2 cellular contexts compared by ENCODE assay signal in the genomic region with DNA sequence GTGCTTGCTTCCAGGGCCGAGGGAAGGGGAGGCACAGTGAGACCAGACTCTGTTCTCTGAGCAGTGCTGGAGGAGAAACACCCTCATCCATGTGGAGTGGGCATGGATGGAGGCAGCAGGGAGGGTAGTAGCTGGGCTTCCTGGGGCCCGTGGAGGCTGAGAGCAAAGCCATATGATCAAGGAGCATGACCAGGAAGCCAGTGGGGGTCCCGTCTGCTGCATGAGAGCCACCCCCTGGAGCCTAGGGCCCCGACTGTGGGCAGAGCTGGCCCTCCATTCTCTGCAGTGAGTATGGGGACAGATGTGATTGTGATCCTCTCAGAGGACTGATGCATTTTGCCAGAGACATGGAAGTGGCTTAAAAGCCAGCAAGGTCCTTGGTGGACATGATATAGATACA.
TF ChIP-seq lines count a peak whose summit lies in the region.

No MANE protein-coding gene starts in this region.

TF ChIP-seq in A549, 52 proteins besides CTCF, POLR2A, EP300 and RAD21:
- TF ChIP-seq EHF (CRISPR knock-in tag; IDR thresholded peaks at IDR 0.05): no peak
- TF ChIP-seq EHMT2 (IDR thresholded peaks at IDR 0.05; ENCODE audit: low read depth): no peak
- no peak for TF ChIP-seq CEBPB (IDR thresholded peaks at IDR 0.05)
- TF ChIP-seq SMC3 (IDR thresholded peaks at IDR 0.05): no peak
- TF ChIP-seq, protein P1, sequence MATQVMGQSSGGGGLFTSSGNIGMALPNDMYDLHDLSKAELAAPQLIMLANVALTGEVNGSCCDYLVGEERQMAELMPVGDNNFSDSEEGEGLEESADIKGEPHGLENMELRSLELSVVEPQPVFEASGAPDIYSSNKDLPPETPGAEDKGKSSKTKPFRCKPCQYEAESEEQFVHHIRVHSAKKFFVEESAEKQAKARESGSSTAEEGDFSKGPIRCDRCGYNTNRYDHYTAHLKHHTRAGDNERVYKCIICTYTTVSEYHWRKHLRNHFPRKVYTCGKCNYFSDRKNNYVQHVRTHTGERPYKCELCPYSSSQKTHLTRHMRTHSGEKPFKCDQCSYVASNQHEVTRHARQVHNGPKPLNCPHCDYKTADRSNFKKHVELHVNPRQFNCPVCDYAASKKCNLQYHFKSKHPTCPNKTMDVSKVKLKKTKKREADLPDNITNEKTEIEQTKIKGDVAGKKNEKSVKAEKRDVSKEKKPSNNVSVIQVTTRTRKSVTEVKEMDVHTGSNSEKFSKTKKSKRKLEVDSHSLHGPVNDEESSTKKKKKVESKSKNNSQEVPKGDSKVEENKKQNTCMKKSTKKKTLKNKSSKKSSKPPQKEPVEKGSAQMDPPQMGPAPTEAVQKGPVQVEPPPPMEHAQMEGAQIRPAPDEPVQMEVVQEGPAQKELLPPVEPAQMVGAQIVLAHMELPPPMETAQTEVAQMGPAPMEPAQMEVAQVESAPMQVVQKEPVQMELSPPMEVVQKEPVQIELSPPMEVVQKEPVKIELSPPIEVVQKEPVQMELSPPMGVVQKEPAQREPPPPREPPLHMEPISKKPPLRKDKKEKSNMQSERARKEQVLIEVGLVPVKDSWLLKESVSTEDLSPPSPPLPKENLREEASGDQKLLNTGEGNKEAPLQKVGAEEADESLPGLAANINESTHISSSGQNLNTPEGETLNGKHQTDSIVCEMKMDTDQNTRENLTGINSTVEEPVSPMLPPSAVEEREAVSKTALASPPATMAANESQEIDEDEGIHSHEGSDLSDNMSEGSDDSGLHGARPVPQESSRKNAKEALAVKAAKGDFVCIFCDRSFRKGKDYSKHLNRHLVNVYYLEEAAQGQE (IDR thresholded peaks at IDR 0.05): no peak
TF ChIP-seq in A549: peak in this region for 0.

TF ChIP-seq in H1, 55 proteins besides CTCF, POLR2A, EP300 and RAD21:
- TF ChIP-seq POLR2AphosphoS5 (IDR thresholded peaks at IDR 0.05; ENCODE audit: low read depth, low read length) (no peak), NRF1 (IDR thresholded peaks at IDR 0.05; ENCODE audit: low read depth, low read length) (no peak), CHD2 (IDR thresholded peaks at IDR 0.05; ENCODE audit: low read length) (no peak), TAF7 (optimal IDR thresholded peaks at IDR 0.05; ENCODE audit: borderline replicate concordance, low read depth, low read length) (no peak), CEBPB (IDR thresholded peaks at IDR 0.05; ENCODE audit: low read depth, low read length) (no peak), CBX8 (IDR thresholded peaks at IDR 0.05; ENCODE audit: borderline replicate concordance, low read depth, low read length) (no peak), SIRT6 (IDR thresholded peaks at IDR 0.05; ENCODE audit: low read length) (no peak), GTF2F1 (IDR thresholded peaks at IDR 0.05; ENCODE audit: borderline replicate concordance, low read depth, low read length) (no peak), BRCA1 (IDR thresholded peaks at IDR 0.05; ENCODE audit: low read depth, low read length) (no peak), BCL11A (IDR thresholded peaks at IDR 0.05; ENCODE audit: low read depth in 2 of 2, low read length in 2 of 2) (no peak), SIX5 (IDR thresholded peaks at IDR 0.05; ENCODE audit: low read depth, low read length) (no peak), TAF1 (IDR thresholded peaks at IDR 0.05; ENCODE audit: low read depth, low read length) (no peak), RFX5 (IDR thresholded peaks at IDR 0.05; ENCODE audit: borderline replicate concordance, low read depth, low read length) (no peak), KDM4A (IDR thresholded peaks at IDR 0.05; ENCODE audit: low read depth, low read length, severe bottlenecking) (no peak), CREB1 (IDR thresholded peaks at IDR 0.05) (no peak), SP1 (IDR thresholded peaks at IDR 0.05; ENCODE audit: low read depth, low read length) (no peak), HDAC6 (IDR thresholded peaks at IDR 0.05; ENCODE audit: low read depth, low read length) (no peak)
